ENCODE assay signal across 32 cellular contexts in genomic region chr20:57298457-57298856, GRCh38. TPM values are rescaled to one million over a fixed set of nuclear protein-coding genes. Genes with fewer than 3 reads are reported as not detected.
"Had no signal": no experiment of that assay in that cellular context is flagged by ENCODE, and none has a peak within 500 bp of the region (broad histone marks: within the 10 kb centered on the region; RNA-seq: fewer than 3 reads in every experiment).

No MANE protein-coding gene starts in this region.

- H3K36me3 ChIP-seq: esophagus squamous epithelium, ovary, spleen, thoracic aorta, tibial nerve, upper lobe of left lung had no signal

- H3K4me1 ChIP-seq: esophagus squamous epithelium, psoas muscle, spleen, tibial nerve, upper lobe of left lung had no signal

- H3K9me3 ChIP-seq: esophagus squamous epithelium, ovary, psoas muscle, spleen, thoracic aorta, tibial nerve, upper lobe of left lung had no signal

- H3K27me3 ChIP-seq: ovary, tibial nerve, upper lobe of left lung had no signal

- H3K27ac Mint-ChIP-seq: effector memory CD8-positive, alpha-beta T cell; memory B cell; natural killer cell; stimulated activated memory B cell treated with anti-CD40 and anti-IgM and Interleukin-4, amounts not matched to agents 10 μg/mL and 1 μg/mL and 100 μg/mL, for 72 hours had no signal

- H3K4me1 Mint-ChIP-seq: memory B cell; natural killer cell; stimulated activated memory B cell treated with anti-CD40 and anti-IgM and Interleukin-4, amounts not matched to agents 10 μg/mL and 1 μg/mL and 100 μg/mL, for 72 hours had no signal

- H3K9me3 Mint-ChIP-seq: effector memory CD8-positive, alpha-beta T cell; natural killer cell; stimulated activated memory B cell treated with anti-CD40 and anti-IgM and Interleukin-4, amounts not matched to agents 10 μg/mL and 1 μg/mL and 100 μg/mL, for 72 hours had no signal

- DNase-seq: cortex of kidney; effector memory CD8-positive, alpha-beta T cell; erythroblast; esophagus squamous epithelium; head of caudate nucleus; natural killer cell; occipital lobe; ovary; psoas muscle; right cardiac atrium; spleen; stimulated activated CD4-positive, alpha-beta T cell treated with anti-CD3 and anti-CD28 coated beads, Interleukin-4, amount 100 ng/mL, for 4 hours; stimulated activated naive CD8-positive, alpha-beta T cell treated with anti-CD3 and anti-CD28 coated beads, Interleukin-15, Interleukin-2, amounts not matched to agents 100 U/mL and 50 U/mL, for 24 hours; upper lobe of left lung had no signal

- H3K4me3 Mint-ChIP-seq: effector memory CD8-positive, alpha-beta T cell; memory B cell; natural killer cell; stimulated activated memory B cell treated with anti-CD40 and anti-IgM and Interleukin-4, amounts not matched to agents 10 μg/mL and 1 μg/mL and 100 μg/mL, for 72 hours had no signal

- H3K4me3 ChIP-seq: esophagus squamous epithelium, lung, ovary, psoas muscle, skin epidermis, spleen, thoracic aorta, tibial nerve, upper lobe of left lung had no signal

- H3K36me3 Mint-ChIP-seq: natural killer cell; stimulated activated memory B cell treated with anti-CD40 and anti-IgM and Interleukin-4, amounts not matched to agents 10 μg/mL and 1 μg/mL and 100 μg/mL, for 72 hours had no signal

- H3K27ac ChIP-seq: esophagus squamous epithelium, ovary, psoas muscle, skin epidermis, spleen, thoracic aorta, tibial nerve, upper lobe of left lung had no signal

- FAIRE-seq: endometrium, frontal cortex, keratinocyte, urothelium cell line had no signal

RNA-seq across cellular contexts. Expression of gene SPO11, which starts 31.1 kb away (rescaled TPM):
- total RNA-seq: dermis microvascular lymphatic vessel endothelial cell, esophagus squamous epithelium, fibroblast of villous mesenchyme, frontal cortex, glomerular endothelial cell, left lobe of liver, liver, lung, mononuclear cell, natural killer cell, occipital lobe, ovary, psoas muscle, renal cortical epithelial cell, right cardiac atrium, spleen, thoracic aorta, tibial nerve, upper lobe of left lung had no signal
- polyA plus RNA-seq: keratinocyte, liver, lung, neural cell, ovary, psoas muscle, right cardiac atrium, spleen had no signal

RNA-seq across cellular contexts. Expression of gene BMP7, which starts 32.0 kb away (rescaled TPM):
- total RNA-seq: dermis microvascular lymphatic vessel endothelial cell, fibroblast of villous mesenchyme, glomerular endothelial cell, liver, mononuclear cell, natural killer cell, psoas muscle had no signal
- polyA plus RNA-seq: liver had no signal
